ENCODE assay signal across 14 cellular contexts in the genomic region with DNA sequence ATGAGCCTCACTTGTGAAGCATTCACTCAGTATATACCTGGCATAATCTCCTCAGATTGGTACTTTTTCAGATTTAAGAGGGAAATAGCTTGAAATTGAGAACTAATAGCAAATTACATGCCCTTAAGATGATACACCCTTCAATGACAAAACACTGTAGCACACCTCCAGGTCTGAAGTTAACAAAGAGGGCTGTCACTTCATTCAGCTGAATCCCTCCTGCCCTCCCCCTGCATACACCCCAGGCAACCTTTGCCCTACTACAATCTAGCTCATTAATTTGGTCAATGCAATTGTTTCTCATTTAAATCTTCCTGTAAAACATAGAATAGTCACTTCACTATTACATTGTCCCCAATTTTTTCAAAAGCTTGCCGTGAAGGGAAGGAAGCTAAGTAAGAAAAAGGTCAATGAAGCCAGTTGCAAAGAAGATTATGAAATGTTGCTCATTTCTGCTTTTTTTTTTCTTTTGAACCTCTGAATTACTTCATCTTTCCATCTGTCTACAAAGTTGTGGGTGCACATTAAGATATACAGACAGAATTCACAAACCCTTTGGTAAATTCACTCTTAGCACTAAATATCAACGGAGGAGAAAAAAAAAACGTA.
DNase-seq lines count a peak whose midpoint lies in the region; ATAC-seq and TF ChIP-seq lines count a peak whose summit lies in the region.
"Had no signal": no experiment of that assay in that cellular context is flagged by ENCODE, and none has a peak within 500 bp of the region (broad histone marks: within the 10 kb centered on the region; RNA-seq: fewer than 3 reads in every experiment).

No MANE protein-coding gene starts in this region.

- H3K36me3 Mint-ChIP-seq in MCF 10A (ENCODE audit: insufficient read depth, unreplicated experiment) = no peaks in the 10 kb centered on the region
- H3K36me3 Mint-ChIP-seq in dendritic cell treated with granulocyte-macrophage colony-stimulating factor and Interleukin-4, amounts not matched to agents 40 ng/mL and 50 ng/mL, for 4 days (ENCODE audit: low read depth) = no peaks in the 10 kb centered on the region
- H3K36me3 Mint-ChIP-seq: mesothelial cell of epicardium had no signal

- 98% methylated on average over 3 of the region's 3 CpGs for WGBS in mammary epithelial cell (ENCODE audit: low coverage, missing lambda C conversion rate)
- WGBS in upper lobe of left lung, 2 donors = 56 to 64% methylated on average over 3 of the region's 3 CpGs
- no CpG with 5 or more reads among the region's 3 CpGs for WGBS in mesendoderm (ENCODE audit: extremely low coverage, insufficient coverage, low lambda C conversion rate)

- no peaks in the 10 kb centered on the region for H3K9me3 ChIP-seq in mammary epithelial cell (replicated peaks; ENCODE audit: insufficient read depth, low read length)
- no peaks in the 10 kb centered on the region for H3K9me3 ChIP-seq in RWPE2 (ENCODE audit: severe bottlenecking)
- no peaks in the 10 kb centered on the region for H3K9me3 ChIP-seq in upper lobe of left lung
- H3K9me3 ChIP-seq: thoracic aorta had no signal

- H3K18ac ChIP-seq in mesendoderm (ENCODE audit: low read length) = no peak overlapping the region

- no peak overlapping the region for H3K4me3 Mint-ChIP-seq in MCF 10A (ENCODE audit: unreplicated experiment)
- H3K4me3 Mint-ChIP-seq in dendritic cell treated with granulocyte-macrophage colony-stimulating factor and Interleukin-4, amounts not matched to agents 40 ng/mL and 50 ng/mL, for 4 days = no peak overlapping the region
- H3K4me3 Mint-ChIP-seq: GM23338, mesothelial cell of epicardium had no signal

- no peaks in the 10 kb centered on the region for H3K27me3 ChIP-seq in mammary epithelial cell (ENCODE audit: insufficient read depth, low read length)
- H3K27me3 ChIP-seq in RWPE2 (ENCODE audit: insufficient read depth, poor library complexity, severe bottlenecking) = no peaks in the 10 kb centered on the region
- H3K27me3 ChIP-seq in upper lobe of left lung = no peaks in the 10 kb centered on the region
- H3K27me3 ChIP-seq in mesendoderm (ENCODE audit: insufficient read depth, low read length, poor library complexity) = no peaks in the 10 kb centered on the region
- H3K27me3 ChIP-seq: hepatocyte had no signal

- intact Hi-C loops in mammary epithelial cell (cut with micrococcal nuclease) = loop anchor here (1.0 to 10.0 kb wide), 4 partner anchors 42 to 440 kb away; partner anchors contain the start of gene PTGER4
- intact Hi-C loops in MCF 10A (cut with micrococcal nuclease) = loop anchor here (2.0 to 10.0 kb wide), 4 partner anchors 26 to 670 kb away; no protein-coding TSS in a partner anchor
- intact Hi-C loops in dendritic cell treated with granulocyte-macrophage colony-stimulating factor and Interleukin-4, amounts not matched to agents 40 ng/mL and 50 ng/mL, for 4 days (cut with micrococcal nuclease) = no loop called here

- no TSS peak for BruUV-seq in mammary epithelial cell (replicated peaks; lab: Mats Ljungman, UMichigan)
- no TSS peak for BruUV-seq in MCF 10A (replicated peaks; lab: Mats Ljungman, UMichigan)

- H3K27me3 Mint-ChIP-seq in MCF 10A (ENCODE audit: insufficient read depth, unreplicated experiment) = no peaks in the 10 kb centered on the region
- no peaks in the 10 kb centered on the region for H3K27me3 Mint-ChIP-seq in dendritic cell treated with granulocyte-macrophage colony-stimulating factor and Interleukin-4, amounts not matched to agents 40 ng/mL and 50 ng/mL, for 4 days

- no peak overlapping the region for H4K8ac ChIP-seq in mesendoderm (ENCODE audit: low read depth, low read length)

- H4K20me1 ChIP-seq in mammary epithelial cell (ENCODE audit: insufficient read depth, low read length) = no peaks in the 10 kb centered on the region

- no peak overlapping the region for H3K4me3 ChIP-seq in mammary epithelial cell (replicated peaks in 1 of 3; ENCODE audit: insufficient read depth in 1 of 3, low read depth in 2 of 3, low read length in 3 of 3)
- no peak overlapping the region for H3K4me3 ChIP-seq in RWPE2 (ENCODE audit: severe bottlenecking)
- H3K4me3 ChIP-seq in upper lobe of left lung = no peak overlapping the region
- H3K4me3 ChIP-seq in mesendoderm (ENCODE audit: low read length) = no peak overlapping the region
- H3K4me3 ChIP-seq: GM23338, hepatocyte, thoracic aorta had no signal

- DNase-seq in mammary epithelial cell (no peak), MCF 10A (ENCODE audit: unreplicated experiment) (no peak), RWPE2 (ENCODE audit: low spot score) (no peak), upper lobe of left lung (no peak), mesendoderm (no peak), HCEC 1CT (no peak), COLO829 (ENCODE audit: low spot score) (no peak)
- DNase-seq: activated CD4-positive, alpha-beta T cell treated with anti-CD3 and anti-CD28 coated beads, Interleukin-2, amount 50 U/mL, for 1 hour; aorta had no signal

- H3K9ac ChIP-seq in mammary epithelial cell (ENCODE audit: insufficient read depth, low read length) = peak overlapping the region; percentile 22
- no peak overlapping the region for H3K9ac ChIP-seq in mesendoderm (ENCODE audit: low read length)

- CTCF ChIA-PET in mammary epithelial cell (lab: Charles Lee; ENCODE audit: low non-redundant PET) (interaction anchor here (0.7 kb wide), 1 partner anchor 155 kb away, joined by 6 read pairs; no protein-coding TSS in a partner anchor), MCF 10A (lab: Yijun Ruan, JAX) (interaction anchor here (0.6 kb wide), 1 partner anchor 673 kb away, joined by 3 read pairs; no protein-coding TSS in a partner anchor)

- no peak overlapping the region for H2AFZ ChIP-seq in mammary epithelial cell (ENCODE audit: low read depth, low read length)
- H2AFZ ChIP-seq: GM23338, hepatocyte had no signal

- H4K5ac ChIP-seq in mesendoderm (ENCODE audit: low read length) = no peak overlapping the region

- no peak overlapping the region for H3K56ac ChIP-seq in mesendoderm (ENCODE audit: low read length)

- POLR2A ChIA-PET in MCF 10A (lab: Yijun Ruan, JAX) = interaction anchor here (1.0 to 1.3 kb wide), 2 partner anchors 17 to 26 kb away, joined by 3 to 4 read pairs; no protein-coding TSS in a partner anchor

- TF ChIP-seq POLR2A in upper lobe of left lung (IDR thresholded peaks at IDR 0.05) = no peak

- no peaks in the 10 kb centered on the region for H3K79me1 ChIP-seq in mesendoderm (ENCODE audit: low read length)

- H3K4me1 ChIP-seq in mammary epithelial cell (ENCODE audit: insufficient read depth, low read length) (peaks cover 56% of the 10 kb centered on the region), RWPE2 (ENCODE audit: insufficient read depth, poor library complexity, severe bottlenecking) (peaks cover 51% of the 10 kb centered on the region), upper lobe of left lung (peaks cover 9 to 19% (median 16%) of the 10 kb centered on the region in 4 donors), mesendoderm (ENCODE audit: control insufficient read depth, low read depth, low read length) (peaks cover 2% of the 10 kb centered on the region)

- H2BK5ac ChIP-seq in mesendoderm (ENCODE audit: low read length) = no peak overlapping the region

- in situ Hi-C loops in mammary epithelial cell (cut with MboI; ENCODE audit: low sequenced_read_pairs in 2 of 2) = loop anchor here in 1 of 2 donors (10.0 kb wide), 1 partner anchor 290 kb away; the partner anchor contains the start of gene PTGER4

- peaks cover 26% of the 10 kb centered on the region for H3K4me1 Mint-ChIP-seq in MCF 10A (ENCODE audit: insufficient read depth, unreplicated experiment)
- H3K4me1 Mint-ChIP-seq in dendritic cell treated with granulocyte-macrophage colony-stimulating factor and Interleukin-4, amounts not matched to agents 40 ng/mL and 50 ng/mL, for 4 days (ENCODE audit: low read depth) = peaks cover 46% of the 10 kb centered on the region

- H3K27ac ChIP-seq in mammary epithelial cell (ENCODE audit: insufficient read depth, low read depth, low read length) (peak overlapping the region; percentile 70), RWPE2 (ENCODE audit: poor library complexity, severe bottlenecking) (peak overlapping the region; percentile 73), upper lobe of left lung (peak overlapping the region; percentile 11 to 64 (median 45)), mesendoderm (ENCODE audit: low read depth, low read length) (no peak overlapping the region)
- H3K27ac ChIP-seq: hepatocyte, thoracic aorta had no signal

- no peaks in the 10 kb centered on the region for H3K9me3 Mint-ChIP-seq in MCF 10A (ENCODE audit: unreplicated experiment)
- no peaks in the 10 kb centered on the region for H3K9me3 Mint-ChIP-seq in dendritic cell treated with granulocyte-macrophage colony-stimulating factor and Interleukin-4, amounts not matched to agents 40 ng/mL and 50 ng/mL, for 4 days
- H3K9me3 Mint-ChIP-seq: GM23338 had no signal

- H3K79me2 ChIP-seq in mammary epithelial cell (ENCODE audit: insufficient read depth, low read length) (no peaks in the 10 kb centered on the region), mesendoderm (ENCODE audit: control insufficient read depth, insufficient read depth, low read length) (no peaks in the 10 kb centered on the region)
- H3K79me2 ChIP-seq: hepatocyte had no signal

- no peak for TF ChIP-seq EP300 in upper lobe of left lung (IDR thresholded peaks at IDR 0.05)

- H2BK120ac ChIP-seq in mesendoderm (ENCODE audit: low read depth, low read length) = no peak overlapping the region

- dilution Hi-C loops in mammary epithelial cell (cut with HindIII; ENCODE audit: low sequenced_read_pairs) = loop anchor here (5.0 kb wide), 1 partner anchor 47 kb away; no protein-coding TSS in a partner anchor

- TF ChIP-seq CTCF in mammary epithelial cell (conservative IDR thresholded peaks at IDR 0.05 in 1 of 2, IDR thresholded peaks at IDR 0.05 in 1 of 2; ENCODE audit: extremely low read depth in 1 of 2, insufficient read depth in 1 of 2, low read depth in 1 of 2, low read length in 2 of 2) = no peak
- no peak for TF ChIP-seq CTCF in MCF 10A (IDR thresholded peaks at IDR 0.05; ENCODE audit: unreplicated experiment)
- TF ChIP-seq CTCF in RWPE2 (IDR thresholded peaks at IDR 0.05; ENCODE audit: poor library complexity, severe bottlenecking) = no peak
- TF ChIP-seq CTCF in upper lobe of left lung (IDR thresholded peaks at IDR 0.05) = no peak

- ATAC-seq in RWPE2 (ENCODE audit: low read depth) (no peak), upper lobe of left lung (ENCODE audit: low FRiP score in 2 of 2) (peak in 1 of 2 donors; percentile 35)

- H2AK5ac ChIP-seq in mesendoderm (ENCODE audit: low read length) = no peak overlapping the region

- H3K23ac ChIP-seq in mesendoderm (ENCODE audit: low read length) = no peak overlapping the region

- H3K36me3 ChIP-seq in mammary epithelial cell (ENCODE audit: insufficient read depth, low read length) (no peaks in the 10 kb centered on the region), RWPE2 (ENCODE audit: low read depth) (no peaks in the 10 kb centered on the region), upper lobe of left lung (no peaks in the 10 kb centered on the region), mesendoderm (ENCODE audit: control insufficient read depth, insufficient read depth, low read length) (no peaks in the 10 kb centered on the region)
- H3K36me3 ChIP-seq: thoracic aorta had no signal

- H3K27ac Mint-ChIP-seq in MCF 10A (ENCODE audit: low read depth, unreplicated experiment) = no peak overlapping the region
- H3K27ac Mint-ChIP-seq in dendritic cell treated with granulocyte-macrophage colony-stimulating factor and Interleukin-4, amounts not matched to agents 40 ng/mL and 50 ng/mL, for 4 days = peak overlapping the region; percentile 52
- H3K27ac Mint-ChIP-seq: GM23338 had no signal

- H3K4me2 ChIP-seq in mammary epithelial cell (ENCODE audit: insufficient read depth, low read depth, low read length) (peak overlapping the region; percentile 35), mesendoderm (ENCODE audit: low read length) (no peak overlapping the region)
- H3K4me2 ChIP-seq: GM23338, hepatocyte had no signal

- no peak overlapping the region for H2BK15ac ChIP-seq in mesendoderm (replicated peaks; ENCODE audit: low read depth)

- H3K4ac ChIP-seq in mesendoderm (ENCODE audit: low read depth, low read length) = no peak overlapping the region
